Comparison of ENCODE assay signal across 1 cellular context in the genomic region with DNA sequence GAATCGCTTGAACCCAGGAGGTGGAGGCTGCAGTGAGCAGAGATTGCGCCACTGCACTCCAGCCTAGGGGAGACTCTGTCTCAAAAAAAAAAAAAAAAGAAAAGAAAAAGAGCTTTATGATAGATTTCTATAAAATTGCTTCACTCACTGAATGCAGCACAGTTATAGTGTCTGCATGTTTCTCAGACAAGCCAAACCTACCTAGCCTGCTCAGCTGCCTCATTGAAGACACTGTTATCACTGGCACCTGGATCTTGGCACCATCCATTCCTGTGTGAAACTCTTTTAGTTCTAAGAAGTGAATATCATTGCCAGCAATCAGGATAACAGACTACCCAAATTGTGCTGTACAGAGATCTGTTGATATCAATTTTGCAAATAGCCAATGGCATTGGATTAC.
TF ChIP-seq lines count a peak whose summit lies in the region.

No MANE protein-coding gene starts in this region.

TF ChIP-seq in K562, 482 proteins besides CTCF, POLR2A, EP300 and RAD21:
- TF ChIP-seq PRDM10 (IDR thresholded peaks at IDR 0.05; ENCODE audit: partially characterized antibody) (peak; percentile 40), ZNF778 (CRISPR knock-in tag; IDR thresholded peaks at IDR 0.05) (no peak), NFATC3 (IDR thresholded peaks at IDR 0.05) (no peak)
- TF ChIP-seq, protein P1, sequence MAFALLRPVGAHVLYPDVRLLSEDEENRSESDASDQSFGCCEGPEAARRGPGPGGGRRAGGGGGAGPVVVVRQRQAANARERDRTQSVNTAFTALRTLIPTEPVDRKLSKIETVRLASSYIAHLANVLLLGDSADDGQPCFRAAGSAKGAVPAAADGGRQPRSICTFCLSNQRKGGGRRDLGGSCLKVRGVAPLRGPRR (CRISPR knock-in tag; IDR thresholded peaks at IDR 0.05), result no peak
- TF ChIP-seq, protein P2, sequence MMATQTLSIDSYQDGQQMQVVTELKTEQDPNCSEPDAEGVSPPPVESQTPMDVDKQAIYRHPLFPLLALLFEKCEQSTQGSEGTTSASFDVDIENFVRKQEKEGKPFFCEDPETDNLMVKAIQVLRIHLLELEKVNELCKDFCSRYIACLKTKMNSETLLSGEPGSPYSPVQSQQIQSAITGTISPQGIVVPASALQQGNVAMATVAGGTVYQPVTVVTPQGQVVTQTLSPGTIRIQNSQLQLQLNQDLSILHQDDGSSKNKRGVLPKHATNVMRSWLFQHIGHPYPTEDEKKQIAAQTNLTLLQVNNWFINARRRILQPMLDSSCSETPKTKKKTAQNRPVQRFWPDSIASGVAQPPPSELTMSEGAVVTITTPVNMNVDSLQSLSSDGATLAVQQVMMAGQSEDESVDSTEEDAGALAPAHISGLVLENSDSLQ (IDR thresholded peaks at IDR 0.05), result no peak
